Comparison of ENCODE assay signal across 10 cellular contexts in the genomic region with DNA sequence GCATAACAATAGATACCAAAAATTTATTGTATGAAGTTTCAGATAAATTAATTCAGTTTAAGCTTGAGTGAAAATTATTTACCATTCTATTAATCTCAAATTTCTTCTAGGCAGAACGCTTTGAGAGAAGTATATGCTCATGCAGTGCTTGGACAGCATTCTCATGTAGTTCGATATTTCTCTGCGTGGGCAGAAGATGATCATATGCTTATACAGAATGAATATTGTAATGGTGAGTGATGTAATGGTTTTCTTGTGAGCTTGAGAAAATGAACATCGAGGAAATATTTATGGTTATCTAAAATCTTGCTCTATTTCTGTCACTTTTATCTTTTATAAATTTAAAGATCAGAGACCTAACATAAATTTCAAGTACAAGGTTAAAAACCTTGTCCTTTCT. TPM values are rescaled to one million over a fixed set of nuclear protein-coding genes. Genes with fewer than 3 reads are reported as not detected.
A peak's percentile ranks its signal among the peaks of the same experiment; 100 is the strongest.
DNase-seq lines count a peak whose midpoint lies in the region; ATAC-seq and TF ChIP-seq lines count a peak whose summit lies in the region.
"Had no signal": no experiment of that assay in that cellular context is flagged by ENCODE, and none has a peak within 500 bp of the region (broad histone marks: within the 10 kb centered on the region; RNA-seq: fewer than 3 reads in every experiment).

No MANE protein-coding gene starts in this region.

- CTCF ChIA-PET in Caco-2 (lab: Charles Lee) (interaction anchor here (0.6 to 1.3 kb wide), 2 partner anchors 36 to 318 kb away, joined by 3 to 5 read pairs; no protein-coding TSS in a partner anchor), OCI-LY7 (lab: Charles Lee; ENCODE audit: unreplicated experiment) (interaction anchor here (0.7 to 1.5 kb wide), 3 partner anchors 18 to 36 kb away, joined by 3 to 6 read pairs (median 4); no protein-coding TSS in a partner anchor)

- BruUV-seq in Caco-2 (replicated peaks; lab: Mats Ljungman, UMichigan) (no TSS peak), OCI-LY7 (replicated peaks; lab: Mats Ljungman, UMichigan) (no TSS peak)

- no peak overlapping the region for H2AFZ ChIP-seq in OCI-LY7 (ENCODE audit: low read length)
- no peak overlapping the region for H2AFZ ChIP-seq in neuron (ENCODE audit: low read depth, low read length)

- no peaks in the 10 kb centered on the region for H3K9me3 Mint-ChIP-seq in Caco-2 (ENCODE audit: unreplicated experiment)
- no peaks in the 10 kb centered on the region for H3K9me3 Mint-ChIP-seq in effector memory CD8-positive, alpha-beta T cell

- peak overlapping the region; percentile 88 for H3K4me2 ChIP-seq in OCI-LY7 (ENCODE audit: low read length)

- H3K36me3 ChIP-seq in Caco-2 (ENCODE audit: control insufficient read depth, insufficient read depth, low read length) (peaks cover 5% of the 10 kb centered on the region; the same call in 1 of the 2 replicates), OCI-LY7 (ENCODE audit: insufficient read depth, low read length) (peaks cover 79% of the 10 kb centered on the region), neuron (ENCODE audit: insufficient read depth, low read length) (peaks cover 60% of the 10 kb centered on the region)

- H3K4me3 ChIP-seq in Caco-2 (ENCODE audit: low read depth, low read length) (no peak overlapping the region), OCI-LY7 (ENCODE audit: low read depth, low read length, poor library complexity, severe bottlenecking) (peak overlapping the region; percentile 99), neuron (ENCODE audit: low read length) (peak overlapping the region; percentile 87)
- H3K4me3 ChIP-seq: pancreas had no signal

- H3K27ac Mint-ChIP-seq in Caco-2 (ENCODE audit: unreplicated experiment): no peak overlapping the region
- H3K27ac Mint-ChIP-seq in effector memory CD8-positive, alpha-beta T cell: peak overlapping the region; percentile 78 to 93

- no peaks in the 10 kb centered on the region for H3K27me3 ChIP-seq in Caco-2 (replicated peaks; ENCODE audit: control insufficient read depth, insufficient read depth, low read length)
- no peaks in the 10 kb centered on the region for H3K27me3 ChIP-seq in neuron (ENCODE audit: insufficient read depth, low read length)
- H3K27me3 ChIP-seq: pancreas had no signal

- intact Hi-C loops in Caco-2 (cut with micrococcal nuclease; ENCODE audit: unreplicated experiment) (no loop called here), OCI-LY7 (cut with micrococcal nuclease; ENCODE audit: unreplicated experiment) (loop anchor here (1.0 to 5.0 kb wide), 2 partner anchors 24 to 110 kb away; no protein-coding TSS in a partner anchor)

- DNase-seq in Caco-2 (no peak), OCI-LY7 (ENCODE audit: low spot score) (no peak), putamen (ENCODE audit: low spot score) (no peak), HUDEP-2 (lab: John Stamatoyannopoulos, UW; ENCODE audit: unreplicated experiment in 76 of 76) (no peak)
- no peak for DNase-seq in effector memory CD8-positive, alpha-beta T cell
- no peak for DNase-seq in activated effector memory CD4-positive, alpha-beta T cell treated with Interleukin-2 at 50 U/mL for 16 hours
- DNase-seq: NK-92 treated with Interleukin-12 subunit alpha and Interleukin-12 subunit beta, amount 100 ng/mL, for 24 hours; pancreas had no signal

- POLR2A ChIA-PET in Caco-2 (lab: Charles Lee) (interaction anchor here (1.0 kb wide), 1 partner anchor 116 kb away, joined by 4 read pairs; a partner anchor contains a TSS), OCI-LY7 (lab: Charles Lee) (interaction anchor here (0.8 to 15.1 kb wide), 14 partner anchors 7 to 613 kb away, joined by 3 to 509 read pairs (median 5); a partner anchor contains a TSS)

- peak overlapping the region; percentile 94 for H3K4me3 Mint-ChIP-seq in Caco-2 (ENCODE audit: unreplicated experiment)
- peak overlapping the region; percentile 83 to 98 for H3K4me3 Mint-ChIP-seq in effector memory CD8-positive, alpha-beta T cell

- H3K79me2 ChIP-seq in OCI-LY7 (ENCODE audit: insufficient read depth, low read depth, low read length): peaks cover 85% of the 10 kb centered on the region

- peak overlapping the region; percentile 78 for H3K27ac ChIP-seq in OCI-LY7 (ENCODE audit: low read depth, low read length, poor library complexity, severe bottlenecking)
- H3K27ac ChIP-seq: pancreas had no signal

- no peak for ATAC-seq in effector memory CD8-positive, alpha-beta T cell (replicated peaks)
- ATAC-seq in HG03039 (IDR thresholded peaks at IDR 0.05; ENCODE audit: unreplicated experiment): no peak
- ATAC-seq: pancreas had no signal

- H3K27me3 Mint-ChIP-seq in Caco-2 (ENCODE audit: insufficient read depth, unreplicated experiment): no peaks in the 10 kb centered on the region
- no peaks in the 10 kb centered on the region for H3K27me3 Mint-ChIP-seq in effector memory CD8-positive, alpha-beta T cell

- H4K20me1 ChIP-seq in OCI-LY7 (ENCODE audit: insufficient read depth, low read length): peaks cover 59% of the 10 kb centered on the region

- no peaks in the 10 kb centered on the region for H3K9me2 ChIP-seq in OCI-LY7 (ENCODE audit: insufficient read depth, low read length)

- H3K4me1 Mint-ChIP-seq in Caco-2 (ENCODE audit: low read depth, unreplicated experiment): peaks cover 21% of the 10 kb centered on the region
- peaks cover 24 to 32% of the 10 kb centered on the region in 2 donors for H3K4me1 Mint-ChIP-seq in effector memory CD8-positive, alpha-beta T cell (ENCODE audit: low read depth in 2 of 2)

- peaks cover 12% of the 10 kb centered on the region for H3K4me1 ChIP-seq in Caco-2
- peaks cover 48% of the 10 kb centered on the region for H3K4me1 ChIP-seq in OCI-LY7 (ENCODE audit: insufficient read depth, low read length, poor library complexity, severe bottlenecking)
- H3K4me1 ChIP-seq in neuron (ENCODE audit: insufficient read depth, low read length): peaks cover 30% of the 10 kb centered on the region

- peaks cover 90% of the 10 kb centered on the region for H3K36me3 Mint-ChIP-seq in Caco-2 (ENCODE audit: insufficient read depth, unreplicated experiment)
- peaks cover 17% of the 10 kb centered on the region for H3K36me3 Mint-ChIP-seq in effector memory CD8-positive, alpha-beta T cell (ENCODE audit: insufficient read depth)

- no peaks in the 10 kb centered on the region for H3K9me3 ChIP-seq in Caco-2
- no peaks in the 10 kb centered on the region for H3K9me3 ChIP-seq in OCI-LY7 (ENCODE audit: low read length)
- no peaks in the 10 kb centered on the region for H3K9me3 ChIP-seq in neuron (ENCODE audit: low read length)
- H3K9me3 ChIP-seq: pancreas had no signal

- TF ChIP-seq CTCF in Caco-2 (IDR thresholded peaks at IDR 0.05; ENCODE audit: insufficient read depth in 1 of 2, low read depth in 1 of 2, low read length in 1 of 2, severe bottlenecking in 1 of 2, unreplicated experiment in 1 of 2) (no peak), OCI-LY7 (conservative IDR thresholded peaks at IDR 0.05; ENCODE audit: low read length) (no peak)

RNA-seq across cellular contexts. Expression of a gene that starts 3.6 kb away (rescaled TPM):
- total RNA-seq in Caco-2 (2022): 108 and 116 TPM in 2 replicates
- total RNA-seq in OCI-LY7 (2014; rRNA removed; shearing (Covaris generic)): 141 and 147 TPM in 2 replicates
- total RNA-seq in OCI-LY7 (2022): 216 and 237 TPM in 2 replicates
